ENCODE assay signal across 18 cellular contexts in genomic region chr3:54599741-54600140, GRCh38.
A peak's percentile ranks its signal among the peaks of the same experiment; 100 is the strongest.
DNase-seq lines count a peak whose midpoint lies in the region; ATAC-seq and TF ChIP-seq lines count a peak whose summit lies in the region.
"Had no signal": no experiment of that assay in that cellular context is flagged by ENCODE, and none has a peak within 500 bp of the region (broad histone marks: within the 10 kb centered on the region; RNA-seq: fewer than 3 reads in every experiment).

No MANE protein-coding gene starts in this region.

- BruUV-seq in mammary epithelial cell (replicated peaks; lab: Mats Ljungman, UMichigan), result no TSS peak

- H3K4me2 ChIP-seq in mammary epithelial cell (ENCODE audit: insufficient read depth, low read depth, low read length) (peak overlapping the region; percentile 73), mesenchymal stem cell (ENCODE audit: low read length, poor library complexity, severe bottlenecking) (no peak overlapping the region)
- H3K4me2 ChIP-seq: BLaER1 had no signal

- no peak overlapping the region for H3K18ac ChIP-seq in mesenchymal stem cell (ENCODE audit: low read depth in 1 of 2, low read length in 2 of 2)

- H4K8ac ChIP-seq in mesenchymal stem cell (ENCODE audit: low read length), result no peak overlapping the region

- WGBS in mammary epithelial cell (ENCODE audit: low coverage, missing lambda C conversion rate), result 11% methylated on average over 11 of the region's 11 CpGs
- 89% methylated on average over 10 of the region's 11 CpGs for WGBS in mesenchymal stem cell

- no peak overlapping the region for H4K91ac ChIP-seq in mesenchymal stem cell (ENCODE audit: low read length)

- dilution Hi-C loops in mammary epithelial cell (cut with HindIII; ENCODE audit: low sequenced_read_pairs), result no loop called here

- H2BK12ac ChIP-seq in mesenchymal stem cell (ENCODE audit: low read length in 2 of 2), result no peak overlapping the region

- no peak overlapping the region for H2BK120ac ChIP-seq in mesenchymal stem cell (ENCODE audit: low read depth, low read length)

- TF ChIP-seq CTCF in mammary epithelial cell (conservative IDR thresholded peaks at IDR 0.05 in 1 of 2, IDR thresholded peaks at IDR 0.05 in 1 of 2; ENCODE audit: extremely low read depth in 1 of 2, insufficient read depth in 1 of 2, low read depth in 1 of 2, low read length in 2 of 2), result no peak

- no peak overlapping the region for H2AK5ac ChIP-seq in mesenchymal stem cell (ENCODE audit: low read length, severe bottlenecking)

- H3K4me1 ChIP-seq in mammary epithelial cell (ENCODE audit: insufficient read depth, low read length) (peaks cover 4% of the 10 kb centered on the region), mesenchymal stem cell (ENCODE audit: control insufficient read depth, insufficient read depth, low read depth, low read length) (no peaks in the 10 kb centered on the region)
- H3K4me1 ChIP-seq: BLaER1 had no signal

- no peak overlapping the region for H2BK15ac ChIP-seq in mesenchymal stem cell (ENCODE audit: low read depth, poor library complexity, severe bottlenecking)

- peak overlapping the region; percentile 75 for H2AFZ ChIP-seq in mammary epithelial cell (ENCODE audit: low read depth, low read length)
- no peak overlapping the region for H2AFZ ChIP-seq in mesenchymal stem cell (ENCODE audit: low read depth, low read length)

- H3K27me3 ChIP-seq in mammary epithelial cell (ENCODE audit: insufficient read depth, low read length), result no peaks in the 10 kb centered on the region
- peaks cover 0 to 2% of the 10 kb centered on the region in 2 experiments for H3K27me3 ChIP-seq in mesenchymal stem cell (ENCODE audit: control insufficient read depth in 1 of 2, insufficient read depth in 1 of 2, low read length in 2 of 2)
- H3K27me3 ChIP-seq: BLaER1 had no signal

- H3K36me3 ChIP-seq in mammary epithelial cell (ENCODE audit: insufficient read depth, low read length), result no peaks in the 10 kb centered on the region
- no peaks in the 10 kb centered on the region for H3K36me3 ChIP-seq in mesenchymal stem cell (ENCODE audit: control insufficient read depth in 1 of 2, insufficient read depth in 2 of 2, low read depth in 1 of 2, low read length in 2 of 2)
- H3K36me3 ChIP-seq: BLaER1 had no signal

- no peaks in the 10 kb centered on the region for H3K9me3 ChIP-seq in mammary epithelial cell (replicated peaks; ENCODE audit: insufficient read depth, low read length)
- no peaks in the 10 kb centered on the region for H3K9me3 ChIP-seq in mesenchymal stem cell (ENCODE audit: control insufficient read depth, low read length)
- H3K9me3 ChIP-seq: BLaER1 had no signal

- no peaks in the 10 kb centered on the region for H3K79me2 ChIP-seq in mammary epithelial cell (ENCODE audit: insufficient read depth, low read length)

- in situ Hi-C loops in mammary epithelial cell (cut with MboI; ENCODE audit: low sequenced_read_pairs in 2 of 2), result no loop called here

- H3K23ac ChIP-seq in mesenchymal stem cell (ENCODE audit: low read length in 2 of 2), result no peak overlapping the region

- intact Hi-C loops in mammary epithelial cell (cut with micrococcal nuclease) (no loop called here), sciatic nerve (cut with DNase I) (no loop called here)

- no peak overlapping the region for H3K9ac ChIP-seq in mammary epithelial cell (ENCODE audit: insufficient read depth, low read length)
- H3K9ac ChIP-seq in mesenchymal stem cell (ENCODE audit: low read length), result no peak overlapping the region
- H3K9ac ChIP-seq: BLaER1 had no signal

- H3K27ac ChIP-seq in mammary epithelial cell (ENCODE audit: insufficient read depth, low read depth, low read length) (no peak overlapping the region), mesenchymal stem cell (ENCODE audit: low read length, poor library complexity, severe bottlenecking) (no peak overlapping the region)
- H3K27ac ChIP-seq: BLaER1, epithelial cell of prostate, skin epidermis had no signal

- H3K14ac ChIP-seq in mesenchymal stem cell (ENCODE audit: low read length in 2 of 2), result no peak overlapping the region

- H3K79me1 ChIP-seq in mesenchymal stem cell (replicated peaks; ENCODE audit: low read length, poor library complexity, severe bottlenecking), result no peaks in the 10 kb centered on the region

- CTCF ChIA-PET in mammary epithelial cell (lab: Charles Lee; ENCODE audit: low non-redundant PET), result interaction anchor here (0.6 kb wide), 1 partner anchor 709 kb away, joined by 6 read pairs; no protein-coding TSS in a partner anchor

- H4K20me1 ChIP-seq in mammary epithelial cell (ENCODE audit: insufficient read depth, low read length), result no peaks in the 10 kb centered on the region
- H4K20me1 ChIP-seq: BLaER1 had no signal

- peak; percentile 20 for ATAC-seq in sciatic nerve
- no peak for ATAC-seq in HG03520 (IDR thresholded peaks at IDR 0.05; ENCODE audit: unreplicated experiment)
- no peak for ATAC-seq in HG03439 (IDR thresholded peaks at IDR 0.05; ENCODE audit: unreplicated experiment)
- ATAC-seq: left lobe of liver, natural killer cell had no signal

- no peak overlapping the region for H3K4ac ChIP-seq in mesenchymal stem cell (ENCODE audit: low read depth in 1 of 2, low read length in 2 of 2)

- H3K4me3 ChIP-seq in mammary epithelial cell (replicated peaks in 1 of 3; ENCODE audit: insufficient read depth in 1 of 3, low read depth in 2 of 3, low read length in 3 of 3) (no peak overlapping the region), mesenchymal stem cell (ENCODE audit: insufficient read depth in 1 of 2, low read depth in 1 of 2, low read length in 2 of 2) (no peak overlapping the region)
- H3K4me3 ChIP-seq: BLaER1, skin epidermis had no signal

- DNase-seq in NCI-H1092 (lab: John Stamatoyannopoulos, UW) (peak; percentile 24), mammary epithelial cell (no peak), hypothalamus (lab: John Stamatoyannopoulos, UW) (peak in 43 of 51 donors; percentile 7 to 79 (median 46)), sciatic nerve (ENCODE audit: low spot score) (no peak), A172 (ENCODE audit: low spot score) (no peak), mesenchymal stem cell (no peak)
- DNase-seq: GOT3; natural killer cell; NCI-H2171 treated with DMSO at 0.1 percent for 48 hours; NK-92 treated with Interleukin-12 subunit alpha and Interleukin-12 subunit beta, amount 100 ng/mL, for 24 hours; stimulated activated naive CD4-positive, alpha-beta T cell; T-helper 2 cell had no signal

- no peak overlapping the region for H2BK5ac ChIP-seq in mesenchymal stem cell (ENCODE audit: low read depth, low read length, poor library complexity, severe bottlenecking)

Comparison
In these comparisons a context has a peak if more than half of its experiments do, and no peak if none do; other contexts are left out.
1. DNase-seq: peak in NCI-H1092 (single experiment) and hypothalamus (43 of 51); none in mammary epithelial cell (single experiment), sciatic nerve (single experiment), A172 (single experiment) and mesenchymal stem cell (single experiment).